In the genomic region with DNA sequence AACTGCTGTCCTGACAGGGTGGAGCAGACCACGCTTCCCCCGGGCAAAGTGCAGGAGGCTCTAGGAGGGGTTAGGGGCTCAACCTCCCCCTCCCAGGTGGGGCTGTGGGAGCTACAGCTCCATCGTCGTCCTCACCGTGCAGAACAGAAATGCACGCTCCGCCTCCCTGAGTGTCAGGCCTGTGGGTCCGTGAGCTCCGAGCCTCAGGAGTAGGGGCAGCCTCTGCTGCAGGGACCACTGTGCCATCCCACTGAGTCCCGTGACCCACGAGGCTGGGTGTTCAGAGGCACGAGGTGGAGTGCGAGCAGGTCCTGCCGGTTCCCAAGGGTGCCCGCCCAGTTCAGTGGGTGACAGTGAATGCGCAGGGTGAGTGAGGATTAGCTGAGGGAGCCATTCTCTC, we compare ENCODE assay signal across 17 cellular contexts. TPM values are rescaled to one million over a fixed set of nuclear protein-coding genes. Genes with fewer than 3 reads are reported as not detected.
DNase-seq lines count a peak whose midpoint lies in the region; TF ChIP-seq lines count a peak whose summit lies in the region.
"Had no signal": no experiment of that assay in that cellular context is flagged by ENCODE, and none has a peak within 500 bp of the region (broad histone marks: within the 10 kb centered on the region; RNA-seq: fewer than 3 reads in every experiment).

No MANE protein-coding gene starts in this region.

- no peak overlapping the region for H2BK15ac ChIP-seq in mesendoderm (replicated peaks; ENCODE audit: low read depth)

- H3K9ac ChIP-seq in mesendoderm (ENCODE audit: low read length) = no peak overlapping the region
- H3K9ac ChIP-seq: BLaER1 treated with 17β-estradiol and CSF1 and Interleukin-3, amounts not matched to agents 10 nM and 100 nM had no signal

- no peak for TF ChIP-seq EP300 in esophagus muscularis mucosa (IDR thresholded peaks at IDR 0.05)

- H3K36me3 Mint-ChIP-seq in nephron progenitor cell (ENCODE audit: low read depth) = no peaks in the 10 kb centered on the region
- H3K36me3 Mint-ChIP-seq: CD8-positive, alpha-beta memory T cell had no signal

- H2BK120ac ChIP-seq in mesendoderm (ENCODE audit: low read depth, low read length) = no peak overlapping the region

- no peaks in the 10 kb centered on the region for H3K9me3 ChIP-seq in esophagus muscularis mucosa
- no peaks in the 10 kb centered on the region for H3K9me3 ChIP-seq in tibial artery
- H3K9me3 ChIP-seq in A673 (ENCODE audit: low read depth, low read length, poor library complexity, severe bottlenecking) = no peaks in the 10 kb centered on the region
- H3K9me3 ChIP-seq in breast epithelium = no peaks in the 10 kb centered on the region

- TF ChIP-seq POLR2A in esophagus muscularis mucosa (IDR thresholded peaks at IDR 0.05; ENCODE audit: low read depth) (no peak), breast epithelium (IDR thresholded peaks at IDR 0.05) (no peak)

- H3K4ac ChIP-seq in mesendoderm (ENCODE audit: low read depth, low read length) = no peak overlapping the region

- peak overlapping the region; percentile 7 for H3K56ac ChIP-seq in mesendoderm (ENCODE audit: low read length)

- 85% methylated on average over 12 of the region's 16 CpGs for WGBS in esophagus muscularis mucosa
- no CpG with 5 or more reads among the region's 16 CpGs for WGBS in mesendoderm (ENCODE audit: extremely low coverage, insufficient coverage, low lambda C conversion rate)

- POLR2A ChIA-PET in A673 (lab: Charles Lee; ENCODE audit: low non-redundant PET) = interaction anchor here (0.7 kb wide), 1 partner anchor 64 kb away, joined by 7 read pairs; no protein-coding TSS in a partner anchor

- H3K36me3 ChIP-seq in H7 (replicated peaks; ENCODE audit: control insufficient read depth, insufficient read depth, low read length) = no peaks in the 10 kb centered on the region
- H3K36me3 ChIP-seq in esophagus muscularis mucosa = no peaks in the 10 kb centered on the region
- no peaks in the 10 kb centered on the region for H3K36me3 ChIP-seq in mesendoderm (ENCODE audit: control insufficient read depth, insufficient read depth, low read length)
- no peaks in the 10 kb centered on the region for H3K36me3 ChIP-seq in tibial artery
- H3K36me3 ChIP-seq in A673 (ENCODE audit: insufficient read depth, low read length, poor library complexity, severe bottlenecking) = no peaks in the 10 kb centered on the region
- H3K36me3 ChIP-seq in breast epithelium = no peaks in the 10 kb centered on the region
- H3K36me3 ChIP-seq: BLaER1 treated with 17β-estradiol and CSF1 and Interleukin-3, amounts not matched to agents 10 nM and 100 nM had no signal

- H4K8ac ChIP-seq in mesendoderm (ENCODE audit: low read depth, low read length) = no peak overlapping the region

- no peak overlapping the region for H3K4me3 ChIP-seq in H7 (ENCODE audit: insufficient read depth, low read depth, low read length)
- H3K4me3 ChIP-seq in esophagus muscularis mucosa = no peak overlapping the region
- no peak overlapping the region for H3K4me3 ChIP-seq in mesendoderm (ENCODE audit: low read length)
- H3K4me3 ChIP-seq in tibial artery = no peak overlapping the region
- H3K4me3 ChIP-seq in A673 (ENCODE audit: low read depth, low read length, poor library complexity, severe bottlenecking) = no peak overlapping the region
- H3K4me3 ChIP-seq in breast epithelium = no peak overlapping the region
- H3K4me3 ChIP-seq: BLaER1 treated with 17β-estradiol and CSF1 and Interleukin-3, amounts not matched to agents 10 nM and 100 nM; K562 had no signal

- no peak overlapping the region for H3K18ac ChIP-seq in mesendoderm (ENCODE audit: low read length)

- CTCF ChIA-PET in A673 (lab: Charles Lee) = no interaction called here

- H3K9me3 Mint-ChIP-seq in nephron progenitor cell = peaks cover 7% of the 10 kb centered on the region
- H3K9me3 Mint-ChIP-seq: CD8-positive, alpha-beta memory T cell had no signal

- peak; percentile 53 for DNase-seq in H7
- no peak for DNase-seq in esophagus muscularis mucosa (ENCODE audit: extremely low spot score)
- DNase-seq in mesendoderm = no peak
- DNase-seq in tibial artery = peak in 1 of 2 donors; percentile 59
- DNase-seq in NCI-H524 treated with DMSO at 0.1 percent for 48 hours (lab: John Stamatoyannopoulos, UW) = no peak
- no peak for DNase-seq in A673 (ENCODE audit: low spot score)
- no peak for DNase-seq in nephron progenitor cell
- DNase-seq in breast epithelium (ENCODE audit: low spot score in 2 of 2) = no peak
- DNase-seq: CD8-positive, alpha-beta memory T cell; DMS79; HCEC 1CT; NCI-H1436; NCI-H2029 treated with DMSO at 0.1 percent for 48 hours; NCI-H510A; SHP77 treated with DMSO at 0.1 percent for 48 hours had no signal

- no peaks in the 10 kb centered on the region for H3K27me3 ChIP-seq in H7 (ENCODE audit: control insufficient read depth, insufficient read depth, low read length)
- H3K27me3 ChIP-seq in esophagus muscularis mucosa = no peaks in the 10 kb centered on the region
- H3K27me3 ChIP-seq in mesendoderm (ENCODE audit: insufficient read depth, low read length, poor library complexity) = no peaks in the 10 kb centered on the region
- no peaks in the 10 kb centered on the region for H3K27me3 ChIP-seq in tibial artery
- H3K27me3 ChIP-seq in A673 (replicated peaks; ENCODE audit: insufficient read depth, low read depth, low read length, poor library complexity) = no peaks in the 10 kb centered on the region
- no peaks in the 10 kb centered on the region for H3K27me3 ChIP-seq in breast epithelium
- H3K27me3 ChIP-seq: BLaER1 treated with 17β-estradiol and CSF1 and Interleukin-3, amounts not matched to agents 10 nM and 100 nM had no signal

- H3K4me2 ChIP-seq in mesendoderm (ENCODE audit: low read length) = no peak overlapping the region
- H3K4me2 ChIP-seq: BLaER1 treated with 17β-estradiol and CSF1 and Interleukin-3, amounts not matched to agents 10 nM and 100 nM had no signal

- no peak overlapping the region for H3K27ac Mint-ChIP-seq in nephron progenitor cell
- H3K27ac Mint-ChIP-seq: CD8-positive, alpha-beta memory T cell had no signal

- intact Hi-C loops in esophagus muscularis mucosa (cut with DNase I) (no loop called here), tibial artery (cut with DNase I; ENCODE audit: low total_unique reads) (no loop called here), A673 (cut with micrococcal nuclease; ENCODE audit: unreplicated experiment) (no loop called here), breast epithelium (cut with DNase I; ENCODE audit: low total_unique reads) (no loop called here)

- H3K23ac ChIP-seq in mesendoderm (ENCODE audit: low read length) = no peak overlapping the region

- no peaks in the 10 kb centered on the region for H3K79me2 ChIP-seq in mesendoderm (ENCODE audit: control insufficient read depth, insufficient read depth, low read length)

- no peak overlapping the region for H2BK5ac ChIP-seq in mesendoderm (ENCODE audit: low read length)

- BruUV-seq in A673 (replicated peaks; lab: Mats Ljungman, UMichigan) = no TSS peak

- H3K4me1 Mint-ChIP-seq in nephron progenitor cell = peaks cover 5% of the 10 kb centered on the region
- H3K4me1 Mint-ChIP-seq: CD8-positive, alpha-beta memory T cell had no signal

- H4K5ac ChIP-seq in mesendoderm (ENCODE audit: low read length) = no peak overlapping the region

- H2AK5ac ChIP-seq in mesendoderm (ENCODE audit: low read length) = no peak overlapping the region

- H3K4me1 ChIP-seq in esophagus muscularis mucosa (peaks cover 34 to 73% (median 64%) of the 10 kb centered on the region in 4 donors), mesendoderm (ENCODE audit: control insufficient read depth, low read depth, low read length) (no peaks in the 10 kb centered on the region), tibial artery (peaks cover 0 to 66% (median 36%) of the 10 kb centered on the region in 4 donors), A673 (ENCODE audit: insufficient read depth, low read length, poor library complexity, severe bottlenecking) (no peaks in the 10 kb centered on the region), breast epithelium (no peaks in the 10 kb centered on the region)
- H3K4me1 ChIP-seq: BLaER1 treated with 17β-estradiol and CSF1 and Interleukin-3, amounts not matched to agents 10 nM and 100 nM had no signal

- no peak for TF ChIP-seq CTCF in esophagus muscularis mucosa (IDR thresholded peaks at IDR 0.05)
- no peak for TF ChIP-seq CTCF in tibial artery (IDR thresholded peaks at IDR 0.05)
- TF ChIP-seq CTCF in A673 (conservative IDR thresholded peaks at IDR 0.05; ENCODE audit: low read depth, low read length) = no peak
- no peak for TF ChIP-seq CTCF in nephron progenitor cell (IDR thresholded peaks at IDR 0.05)
- no peak for TF ChIP-seq CTCF in breast epithelium (IDR thresholded peaks at IDR 0.05)

- no peaks in the 10 kb centered on the region for H3K79me1 ChIP-seq in mesendoderm (ENCODE audit: low read length)

- H3K27ac ChIP-seq in esophagus muscularis mucosa (replicated peaks in 1 of 4) (peak overlapping the region; percentile 54 to 75 (median 68)), mesendoderm (ENCODE audit: low read depth, low read length) (no peak overlapping the region), tibial artery (peak overlapping the region; percentile 41 to 59), A673 (ENCODE audit: low read depth, low read length, poor library complexity, severe bottlenecking) (no peak overlapping the region), breast epithelium (no peak overlapping the region)
- H3K27ac ChIP-seq: BLaER1 treated with 17β-estradiol and CSF1 and Interleukin-3, amounts not matched to agents 10 nM and 100 nM had no signal

- H3K4me3 Mint-ChIP-seq in nephron progenitor cell = no peak overlapping the region
- H3K4me3 Mint-ChIP-seq: CD8-positive, alpha-beta memory T cell had no signal

- peaks cover 6% of the 10 kb centered on the region for H3K27me3 Mint-ChIP-seq in nephron progenitor cell (ENCODE audit: low read depth, poor library complexity)

RNA-seq across cellular contexts. Expression of a gene that starts 48.6 kb away (rescaled TPM):
- 0.35 and 0.89 TPM in 2 replicates for total RNA-seq in H7 (2014; rRNA removed; shearing (Covaris generic))
- total RNA-seq in esophagus muscularis mucosa (100 to 1,000 TPM in 1 of 4 donors, 10 to 100 TPM in 3; 44.1 to 104 (median 49.4) TPM), A673 (2021) (3.7 and 5.2 TPM in 2 replicates), breast epithelium (10 to 100 TPM in 1 of 3 donors, 1 to 10 TPM in 2; 2.6 to 11.8 (median 9.5) TPM)
- 0.38 TPM for polyA plus RNA-seq in mesendoderm (2013, experiment 1 of 2)
- 0.45 TPM for polyA plus RNA-seq in mesendoderm (2013, experiment 2 of 2)
- total RNA-seq: K562 had no signal
- polyA plus RNA-seq: K562 had no signal

Comparison
In these comparisons a context has a peak if more than half of its experiments do, and no peak if none do; other contexts are left out.
1. H3K27ac ChIP-seq: peak in esophagus muscularis mucosa (4 of 4) and tibial artery (2 of 2); none in mesendoderm (single experiment), A673 (single experiment) and breast epithelium (0 of 2).